ENCODE assay signal across 8 cellular contexts in genomic region chr14:92649934-92650545, GRCh38.
DNase-seq lines count a peak whose midpoint lies in the region; ATAC-seq, FAIRE-seq and TF ChIP-seq lines count a peak whose summit lies in the region.

No MANE protein-coding gene starts in this region.

- TF ChIP-seq POLR2A in HepG2 (IDR thresholded peaks at IDR 0.05; ENCODE audit: insufficient read depth in 1 of 2, low read depth in 2 of 2, low read length in 2 of 2) (no peak), vagina (IDR thresholded peaks at IDR 0.05) (no peak)

- no peak for DNase-seq in HepG2 (ENCODE audit: low spot score)
- peak; percentile 91 to 97 for DNase-seq in cardiac fibroblast (ENCODE audit: low read depth in 2 of 2)
- peak; percentile 79 for DNase-seq in medulla oblongata (ENCODE audit: extremely low spot score)
- DNase-seq in vagina (ENCODE audit: extremely low spot score in 2 of 2), result no peak
- DNase-seq in stimulated activated naive CD8-positive, alpha-beta T cell treated with anti-CD3 and anti-CD28 coated beads, Interleukin-15, Interleukin-2, amounts not matched to agents 100 U/mL and 50 U/mL, for 24 hours, result no peak
- DNase-seq in stimulated activated CD4-positive, alpha-beta T cell treated with anti-CD3 and anti-CD28 coated beads, Interleukin-2, amount 100 ng/mL, for 24 hours, result no peak

- no peak for FAIRE-seq in HepG2 (lab: Jason Lieb, UNC)

- TF ChIP-seq RAD21 in liver (IDR thresholded peaks at IDR 0.05) (no peak), HepG2 (CRISPR knock-in tag; IDR thresholded peaks at IDR 0.05) (no peak)

- H3K4me3 ChIP-seq in liver (ENCODE audit: low read depth in 1 of 3, low read length in 3 of 3), result no peak overlapping the region
- no peak overlapping the region for H3K4me3 ChIP-seq in HepG2 (replicated peaks in 1 of 3; ENCODE audit: insufficient read depth in 1 of 3, low read depth in 2 of 3, low read length in 3 of 3)
- no peak overlapping the region for H3K4me3 ChIP-seq in cardiac fibroblast (replicated peaks in 1 of 2; ENCODE audit: low read depth in 2 of 2, low read length in 2 of 2)
- H3K4me3 ChIP-seq in vagina, result no peak overlapping the region

- H3K4me2 ChIP-seq in HepG2 (ENCODE audit: low read depth, low read length), result no peak overlapping the region

- H3K36me3 ChIP-seq in liver (ENCODE audit: control insufficient read depth in 4 of 4, insufficient read depth in 3 of 4, low read depth in 1 of 4, low read length in 3 of 4) (peaks cover 0 to 24% (median 4%) of the 10 kb centered on the region in 4 donors), HepG2 (replicated peaks in 1 of 2; ENCODE audit: control insufficient read depth in 1 of 2, insufficient read depth in 2 of 2, low read length in 2 of 2) (peaks cover 1 to 3% of the 10 kb centered on the region in 2 experiments; a peak in 3 of 5 replicates), vagina (no peaks in the 10 kb centered on the region)

- H3K27me3 ChIP-seq in liver (ENCODE audit: control insufficient read depth in 4 of 4, insufficient read depth in 4 of 4, low read length in 3 of 4) (no peaks in the 10 kb centered on the region), HepG2 (ENCODE audit: control insufficient read depth in 1 of 2, insufficient read depth in 2 of 2, low read length in 2 of 2) (no peaks in the 10 kb centered on the region; a peak in 1 of 5 replicates), vagina (no peaks in the 10 kb centered on the region)

- WGBS in liver, result 81% methylated on average over 17 of the region's 17 CpGs
- WGBS in HepG2 (ENCODE audit: low lambda C conversion rate), result 89% methylated on average over 14 of the region's 17 CpGs

- H2AFZ ChIP-seq in HepG2 (ENCODE audit: low read length), result no peak overlapping the region

- intact Hi-C loops in HepG2 (cut with micrococcal nuclease; ENCODE audit: unreplicated experiment), result no loop called here
- intact Hi-C loops in vagina (cut with DNase I), result no loop called here

- POLR2A ChIA-PET in HepG2 (lab: Yijun Ruan, JAX), result no interaction called here

- TF ChIP-seq CTCF in liver (IDR thresholded peaks at IDR 0.05; ENCODE audit: low read depth, low read length, missing input control), result no peak
- TF ChIP-seq CTCF in HepG2 (CRISPR knock-in tag; IDR thresholded peaks at IDR 0.05), result no peak
- TF ChIP-seq CTCF in cardiac fibroblast (IDR thresholded peaks at IDR 0.05; ENCODE audit: low read depth, low read length), result no peak
- no peak for TF ChIP-seq CTCF in vagina (IDR thresholded peaks at IDR 0.05)

- H3K9ac ChIP-seq in liver (ENCODE audit: low read depth in 1 of 2, low read length in 2 of 2) (no peak overlapping the region), HepG2 (ENCODE audit: insufficient read depth, low read depth, low read length) (no peak overlapping the region)

- no peaks in the 10 kb centered on the region for H3K79me2 ChIP-seq in HepG2 (ENCODE audit: insufficient read depth, low read length)

- no peaks in the 10 kb centered on the region for H3K9me3 ChIP-seq in liver (ENCODE audit: control insufficient read depth in 4 of 4, low read length in 3 of 4)
- H3K9me3 ChIP-seq in HepG2 (ENCODE audit: low read length), result no peaks in the 10 kb centered on the region
- H3K9me3 ChIP-seq in vagina, result no peaks in the 10 kb centered on the region

- CTCF ChIA-PET in HepG2 (lab: Yijun Ruan, JAX; ENCODE audit: low intra/inter-chr PET ratio, low total read pairs), result no interaction called here

- H3K4me1 ChIP-seq in liver (ENCODE audit: control insufficient read depth in 4 of 4, insufficient read depth in 4 of 4, low read length in 3 of 4) (peaks cover 0 to 3% (median 0%) of the 10 kb centered on the region in 4 donors), HepG2 (ENCODE audit: insufficient read depth, low read length) (no peaks in the 10 kb centered on the region), vagina (peaks cover 54% of the 10 kb centered on the region)

- BruUV-seq in HepG2 (replicated peaks; lab: Mats Ljungman, UMichigan), result no TSS peak

- H3K27ac ChIP-seq in liver (ENCODE audit: low read depth in 1 of 2, low read length in 2 of 2), result peak overlapping the region; percentile 46 to 67
- no peak overlapping the region for H3K27ac ChIP-seq in HepG2 (ENCODE audit: extremely low read length, insufficient read depth, low read length)
- peak overlapping the region; percentile 93 for H3K27ac ChIP-seq in vagina

- H4K20me1 ChIP-seq in HepG2 (ENCODE audit: insufficient read depth, low read length), result no peaks in the 10 kb centered on the region

- in situ Hi-C loops in HepG2 (cut with HindIII; ENCODE audit: extremely low pct_ligation_motif_present, low pct_unique_long_range_greater_than_20kb), result no loop called here

- ATAC-seq in HepG2, result no peak
- ATAC-seq in stimulated activated naive CD8-positive, alpha-beta T cell treated with anti-CD3 and anti-CD28 coated beads, Interleukin-15, Interleukin-2, amounts not matched to agents 100 U/mL and 50 U/mL, for 24 hours, result no peak
- no peak for ATAC-seq in SK-N-SH treated with all-trans-retinoic acid at 6 μM for 48 hours

- TF ChIP-seq EP300 in HepG2 (IDR thresholded peaks at IDR 0.05; ENCODE audit: low read depth in 2 of 2, low read length in 2 of 2) (no peak), HepG2 (CRISPR knock-in tag; IDR thresholded peaks at IDR 0.05; ENCODE audit: borderline replicate concordance) (no peak)

TF ChIP-seq in liver, 16 proteins besides CTCF, POLR2A, EP300 and RAD21 (continues in another document):
- TF ChIP-seq JUND (IDR thresholded peaks at IDR 0.05), result no peak
- no peak for TF ChIP-seq NR2F2 (IDR thresholded peaks at IDR 0.05)
- TF ChIP-seq MAX (IDR thresholded peaks at IDR 0.05), result no peak
- no peak for TF ChIP-seq ZBTB33 (IDR thresholded peaks at IDR 0.05)

TF ChIP-seq in HepG2, 621 proteins besides CTCF, POLR2A, EP300 and RAD21:
- TF ChIP-seq ZNF329 (CRISPR knock-in tag; IDR thresholded peaks at IDR 0.05; ENCODE audit: low read depth), result no peak

TF ChIP-seq in SK-N-SH treated with all-trans-retinoic acid at 6 μM for 48 hours, 23 proteins besides CTCF, POLR2A, EP300 and RAD21:
- no peak for TF ChIP-seq ZNF8 (CRISPR knock-in tag; IDR thresholded peaks at IDR 0.05)
TF ChIP-seq in SK-N-SH treated with all-trans-retinoic acid at 6 μM for 48 hours: peak in this region for 0.

Comparison
In these comparisons a context has a peak if more than half of its experiments do, and no peak if none do; other contexts are left out.
1. DNase-seq: peak in cardiac fibroblast (2 of 2) and medulla oblongata (single experiment); none in HepG2 (single experiment), vagina (0 of 2), stimulated activated naive CD8-positive, alpha-beta T cell treated with anti-CD3 and anti-CD28 coated beads, Interleukin-15, Interleukin-2, amounts not matched to agents 100 U/mL and 50 U/mL, for 24 hours (single experiment) and stimulated activated CD4-positive, alpha-beta T cell treated with anti-CD3 and anti-CD28 coated beads, Interleukin-2, amount 100 ng/mL, for 24 hours (0 of 2).